8 cellular contexts compared by ENCODE assay signal in the genomic region with DNA sequence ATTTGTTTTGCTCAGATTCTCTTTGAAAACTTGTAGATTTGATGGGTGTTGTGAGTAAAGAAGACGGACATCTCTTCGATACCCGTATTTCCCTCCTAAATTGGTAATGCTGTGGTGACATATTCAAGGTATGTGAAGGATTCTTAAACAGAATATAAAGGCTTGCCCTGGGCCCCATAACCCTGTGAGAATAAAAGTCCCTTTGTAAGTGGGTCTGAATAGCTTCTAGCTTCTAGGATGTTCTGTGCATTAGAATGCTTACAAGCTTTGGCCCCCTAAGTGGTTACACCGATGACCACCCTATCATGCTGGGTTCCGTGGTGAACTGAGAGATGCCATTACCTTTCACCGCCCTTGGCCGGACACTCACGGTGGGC. TPM values are rescaled to one million over a fixed set of nuclear protein-coding genes. Genes with fewer than 3 reads are reported as not detected.
DNase-seq lines count a peak whose midpoint lies in the region; ATAC-seq and TF ChIP-seq lines count a peak whose summit lies in the region.

No MANE protein-coding gene starts in this region.

- CTCF ChIA-PET in HCT116 (lab: Charles Lee) = interaction anchor here (1.0 to 1.2 kb wide), 5 partner anchors 14 to 300 kb away, joined by 3 to 6 read pairs (median 3); no protein-coding TSS in a partner anchor
- CTCF ChIA-PET in T-cell (lab: Charles Lee) = interaction anchor here (0.6 to 1.3 kb wide), 5 partner anchors 55 to 198 kb away, joined by 4 to 11 read pairs (median 5); no protein-coding TSS in a partner anchor

- H3K4me3 Mint-ChIP-seq in T-cell = peak overlapping the region; percentile 94 to 99 (median 98)

- H2AFZ ChIP-seq in HCT116 (ENCODE audit: low read depth, low read length, poor library complexity, severe bottlenecking) = peak overlapping the region; percentile 93

- TSS peak; percentile 90 for BruUV-seq in HCT116 (replicated peaks; lab: Mats Ljungman, UMichigan)

- peaks cover 33 to 38% (median 34%) of the 10 kb centered on the region in 3 donors for H3K4me1 Mint-ChIP-seq in T-cell

- RAD21 ChIA-PET in HCT116 (lab: Charles Lee; ENCODE audit: low non-redundant PET in 1 of 2, low total read pairs in 2 of 2, uncharacterized antibody in 2 of 2, unreplicated experiment in 2 of 2) = interaction anchor here in 1 of 2 experiments (0.5 kb wide), 1 partner anchor 55 kb away, joined by 3 read pairs; no protein-coding TSS in a partner anchor

- H3K9me2 ChIP-seq in HCT116 (ENCODE audit: insufficient read depth) = no peaks in the 10 kb centered on the region

- H3K27ac Mint-ChIP-seq in T-cell = peak overlapping the region; percentile 70 to 79

- ATAC-seq in HCT116 = no peak; the same call in 1 of the 2 replicates
- ATAC-seq in T-cell (replicated peaks in 1 of 4) = peak in 2 of 4 experiments; percentile 1 to 10
- ATAC-seq in foreskin keratinocyte = peak; percentile 2
- no peak for ATAC-seq in HG03521 (IDR thresholded peaks at IDR 0.05; ENCODE audit: unreplicated experiment)

- peaks cover 39% of the 10 kb centered on the region for H3K79me2 ChIP-seq in HCT116 (ENCODE audit: insufficient read depth, low read length)

- intact Hi-C loops in HCT116 (cut with micrococcal nuclease) = loop anchor here (5.0 kb wide), 1 partner anchor 91 kb away; the partner anchor contains the start of gene DCK

- H3K9me3 ChIP-seq in HCT116 (ENCODE audit: control insufficient read depth in 1 of 2, insufficient read depth in 1 of 2, low read depth in 1 of 2, low read length in 2 of 2) (no peaks in the 10 kb centered on the region), skeletal muscle tissue (ENCODE audit: control insufficient read depth in 3 of 3, low read length in 3 of 3) (no peaks in the 10 kb centered on the region)

- no peak for DNase-seq in HCT116 (ENCODE audit: low read depth, low spot score)
- no peak for DNase-seq in T-cell
- peak; percentile 6 to 26 for DNase-seq in foreskin keratinocyte
- no peak for DNase-seq in GM19240 (ENCODE audit: insufficient read length, low spot score)
- no peak for DNase-seq in SIG-M5 (lab: John Stamatoyannopoulos, UW)
- DNase-seq in EL = no peak

- H3K27ac ChIP-seq in HCT116 (ENCODE audit: low read depth, low read length) (peak overlapping the region; percentile 35), foreskin keratinocyte (no peak overlapping the region), skeletal muscle tissue (ENCODE audit: low read depth, low read length) (peak overlapping the region; percentile 76)

- TF ChIP-seq RAD21 in HCT116 (IDR thresholded peaks at IDR 0.05; ENCODE audit: low read depth) = no peak

- peak overlapping the region; percentile 70 for H3K9ac ChIP-seq in HCT116 (ENCODE audit: low read length)
- H3K9ac ChIP-seq in skeletal muscle tissue (ENCODE audit: low read depth in 1 of 3, low read length in 3 of 3) = peak overlapping the region; percentile 80 to 88 (median 86)

- TF ChIP-seq CTCF in HCT116 (IDR thresholded peaks at IDR 0.05 in 2 of 3, conservative IDR thresholded peaks at IDR 0.05 in 1 of 3; ENCODE audit: borderline replicate concordance in 1 of 3, insufficient read depth in 1 of 3, low read depth in 2 of 3, low read length in 2 of 3) (no peak), foreskin keratinocyte (conservative IDR thresholded peaks at IDR 0.05) (no peak)

- peak overlapping the region; percentile 95 for H3K4me2 ChIP-seq in HCT116 (ENCODE audit: low read length)

- no peaks in the 10 kb centered on the region for H3K9me3 Mint-ChIP-seq in T-cell

- POLR2A ChIA-PET in HCT116 (lab: Charles Lee) (interaction anchor here (1.0 to 1.6 kb wide), 2 partner anchors 29 to 64 kb away, joined by 3 read pairs; no protein-coding TSS in a partner anchor), T-cell (lab: Charles Lee) (interaction anchor here in 1 of 2 donors (0.5 kb wide), 1 partner anchor 108 kb away, joined by 3 read pairs; no protein-coding TSS in a partner anchor)

- TF ChIP-seq POLR2A in HCT116 (IDR thresholded peaks at IDR 0.05; ENCODE audit: borderline replicate concordance, extremely low read depth, insufficient read depth, insufficient read length) = no peak

- peaks cover under 1% of the 10 kb centered on the region for H3K36me3 Mint-ChIP-seq in T-cell

- H3K4me1 ChIP-seq in HCT116 (ENCODE audit: control insufficient read depth in 1 of 2, insufficient read depth in 2 of 2, low read length in 2 of 2) (peaks cover 4 to 16% of the 10 kb centered on the region in 2 experiments), foreskin keratinocyte (peaks cover 3% of the 10 kb centered on the region), skeletal muscle tissue (ENCODE audit: control insufficient read depth in 3 of 3, insufficient read depth in 3 of 3, low read length in 3 of 3) (peaks cover 6 to 11% (median 9%) of the 10 kb centered on the region in 3 donors)

- H3K27me3 Mint-ChIP-seq in T-cell = no peaks in the 10 kb centered on the region

- H3K36me3 ChIP-seq in HCT116 (ENCODE audit: control insufficient read depth in 1 of 2, insufficient read depth in 2 of 2, low read length in 2 of 2) (peaks cover 0 to 6% of the 10 kb centered on the region in 2 experiments; a peak in 1 of 4 replicates), skeletal muscle tissue (ENCODE audit: control insufficient read depth in 3 of 3, insufficient read depth in 3 of 3, low read length in 3 of 3) (peaks cover 0 to 5% (median 3%) of the 10 kb centered on the region in 3 donors)

- H3K4me3 ChIP-seq in HCT116 (replicated peaks in 1 of 2; ENCODE audit: low read depth in 1 of 2, low read length in 2 of 2) (peak overlapping the region; percentile 78 to 85), skeletal muscle tissue (ENCODE audit: low read length in 3 of 3) (peak overlapping the region; percentile 71 to 90 (median 90))

- no peaks in the 10 kb centered on the region for H4K20me1 ChIP-seq in HCT116 (ENCODE audit: insufficient read depth)

- H3K27me3 ChIP-seq in HCT116 (ENCODE audit: insufficient read depth, low read length) (no peaks in the 10 kb centered on the region), foreskin keratinocyte (no peaks in the 10 kb centered on the region), skeletal muscle tissue (ENCODE audit: control insufficient read depth in 3 of 3, insufficient read depth in 3 of 3, low read length in 3 of 3) (no peaks in the 10 kb centered on the region)

TF ChIP-seq in HCT116, 20 proteins besides CTCF, POLR2A, EP300 and RAD21 (continues in another document):
- TF ChIP-seq SRF (IDR thresholded peaks at IDR 0.05; ENCODE audit: low read depth) (no peak), POLR2AphosphoS5 (IDR thresholded peaks at IDR 0.05; ENCODE audit: low read depth, low read length) (no peak), JUND (IDR thresholded peaks at IDR 0.05) (no peak), YY1 (IDR thresholded peaks at IDR 0.05; ENCODE audit: extremely low read depth, insufficient replicate concordance, low read depth, low read length) (no peak), ELF1 (IDR thresholded peaks at IDR 0.05; ENCODE audit: borderline replicate concordance, low read depth) (no peak), FOSL1 (IDR thresholded peaks at IDR 0.05; ENCODE audit: low read depth) (no peak), REST (IDR thresholded peaks at IDR 0.05; ENCODE audit: low read depth) (no peak), EZH2 (IDR thresholded peaks at IDR 0.05) (no peak), ZNF274 (IDR thresholded peaks at IDR 0.05; ENCODE audit: low read depth, low read length) (no peak), EGR1 (IDR thresholded peaks at IDR 0.05; ENCODE audit: low read depth) (no peak), ZBTB33 (IDR thresholded peaks at IDR 0.05; ENCODE audit: extremely low read depth, insufficient replicate concordance, low read length) (no peak), SP1 (IDR thresholded peaks at IDR 0.05; ENCODE audit: low read depth) (no peak), CBX3 (IDR thresholded peaks at IDR 0.05; ENCODE audit: low read depth) (no peak)

RNA-seq across cellular contexts. Expression of gene MOB1B, which starts 0.6 kb away (rescaled TPM):
- total RNA-seq in HCT116 (2021; ENCODE audit: unreplicated experiment) = 33.2 TPM
- polyA plus RNA-seq in HCT116 (2012) = 4.6 and 5.9 TPM in 2 replicates
- total RNA-seq in T-cell = 10 to 100 TPM; 10.7 to 16.0 (median 11.2) TPM
- 20.2 and 20.6 TPM in 2 replicates for total RNA-seq in foreskin keratinocyte
- polyA plus RNA-seq in foreskin keratinocyte = 4.2 and 4.6 TPM in 2 replicates
- 30.3 TPM for total RNA-seq in skeletal muscle tissue

Comparison
In these comparisons a context has a peak if more than half of its experiments do, and no peak if none do; other contexts are left out.
1. DNase-seq: peak in foreskin keratinocyte (2 of 2); none in HCT116 (single experiment), T-cell (0 of 34), GM19240 (single experiment), SIG-M5 (single experiment) and EL (single experiment).